In the genomic region with DNA sequence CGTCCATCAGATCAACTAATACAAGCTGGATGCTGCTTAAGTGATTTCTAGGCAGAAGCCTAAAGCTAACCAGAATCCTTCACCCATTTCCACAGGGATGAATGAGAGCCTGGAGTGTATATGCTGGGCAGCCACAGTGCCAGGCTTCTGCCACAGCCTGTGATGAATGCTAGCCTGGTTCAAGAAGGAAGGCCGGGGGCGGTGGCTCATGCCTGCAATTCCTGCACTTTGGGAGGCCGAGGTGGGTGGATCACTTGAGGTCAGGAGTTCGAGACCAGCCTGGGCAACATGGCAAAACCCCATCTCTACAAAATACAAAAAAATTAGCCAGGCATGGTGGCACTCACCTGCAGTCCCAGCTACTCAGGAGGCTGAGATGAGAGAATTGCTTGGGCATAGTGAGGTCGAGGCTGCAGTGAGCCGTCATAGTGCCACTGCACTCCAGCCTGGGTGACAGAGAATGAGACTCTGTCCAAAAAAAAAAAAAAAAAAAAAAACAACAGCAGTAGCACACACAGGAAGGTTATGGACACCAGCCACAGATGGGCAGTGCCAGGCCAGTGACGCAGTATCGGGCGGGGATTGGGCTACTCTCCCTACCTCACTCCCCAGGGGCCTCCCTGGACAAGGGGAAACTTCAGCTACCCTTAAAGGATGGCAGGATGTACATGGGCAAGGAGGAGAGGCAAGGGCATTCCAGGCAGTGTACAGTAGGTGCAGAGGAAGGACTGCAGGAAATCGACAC, we compare ENCODE assay signal across 1 cellular context.
TF ChIP-seq lines count a peak whose summit lies in the region.

No MANE protein-coding gene starts in this region.

TF ChIP-seq in liver, 16 proteins besides CTCF, POLR2A, EP300 and RAD21 (continued from another document):
- TF ChIP-seq, protein P1, sequence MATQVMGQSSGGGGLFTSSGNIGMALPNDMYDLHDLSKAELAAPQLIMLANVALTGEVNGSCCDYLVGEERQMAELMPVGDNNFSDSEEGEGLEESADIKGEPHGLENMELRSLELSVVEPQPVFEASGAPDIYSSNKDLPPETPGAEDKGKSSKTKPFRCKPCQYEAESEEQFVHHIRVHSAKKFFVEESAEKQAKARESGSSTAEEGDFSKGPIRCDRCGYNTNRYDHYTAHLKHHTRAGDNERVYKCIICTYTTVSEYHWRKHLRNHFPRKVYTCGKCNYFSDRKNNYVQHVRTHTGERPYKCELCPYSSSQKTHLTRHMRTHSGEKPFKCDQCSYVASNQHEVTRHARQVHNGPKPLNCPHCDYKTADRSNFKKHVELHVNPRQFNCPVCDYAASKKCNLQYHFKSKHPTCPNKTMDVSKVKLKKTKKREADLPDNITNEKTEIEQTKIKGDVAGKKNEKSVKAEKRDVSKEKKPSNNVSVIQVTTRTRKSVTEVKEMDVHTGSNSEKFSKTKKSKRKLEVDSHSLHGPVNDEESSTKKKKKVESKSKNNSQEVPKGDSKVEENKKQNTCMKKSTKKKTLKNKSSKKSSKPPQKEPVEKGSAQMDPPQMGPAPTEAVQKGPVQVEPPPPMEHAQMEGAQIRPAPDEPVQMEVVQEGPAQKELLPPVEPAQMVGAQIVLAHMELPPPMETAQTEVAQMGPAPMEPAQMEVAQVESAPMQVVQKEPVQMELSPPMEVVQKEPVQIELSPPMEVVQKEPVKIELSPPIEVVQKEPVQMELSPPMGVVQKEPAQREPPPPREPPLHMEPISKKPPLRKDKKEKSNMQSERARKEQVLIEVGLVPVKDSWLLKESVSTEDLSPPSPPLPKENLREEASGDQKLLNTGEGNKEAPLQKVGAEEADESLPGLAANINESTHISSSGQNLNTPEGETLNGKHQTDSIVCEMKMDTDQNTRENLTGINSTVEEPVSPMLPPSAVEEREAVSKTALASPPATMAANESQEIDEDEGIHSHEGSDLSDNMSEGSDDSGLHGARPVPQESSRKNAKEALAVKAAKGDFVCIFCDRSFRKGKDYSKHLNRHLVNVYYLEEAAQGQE (IDR thresholded peaks at IDR 0.05): no peak
- TF ChIP-seq RXRA (IDR thresholded peaks at IDR 0.05): peak in 1 of 2 donors; percentile 6
- TF ChIP-seq, protein P2, sequence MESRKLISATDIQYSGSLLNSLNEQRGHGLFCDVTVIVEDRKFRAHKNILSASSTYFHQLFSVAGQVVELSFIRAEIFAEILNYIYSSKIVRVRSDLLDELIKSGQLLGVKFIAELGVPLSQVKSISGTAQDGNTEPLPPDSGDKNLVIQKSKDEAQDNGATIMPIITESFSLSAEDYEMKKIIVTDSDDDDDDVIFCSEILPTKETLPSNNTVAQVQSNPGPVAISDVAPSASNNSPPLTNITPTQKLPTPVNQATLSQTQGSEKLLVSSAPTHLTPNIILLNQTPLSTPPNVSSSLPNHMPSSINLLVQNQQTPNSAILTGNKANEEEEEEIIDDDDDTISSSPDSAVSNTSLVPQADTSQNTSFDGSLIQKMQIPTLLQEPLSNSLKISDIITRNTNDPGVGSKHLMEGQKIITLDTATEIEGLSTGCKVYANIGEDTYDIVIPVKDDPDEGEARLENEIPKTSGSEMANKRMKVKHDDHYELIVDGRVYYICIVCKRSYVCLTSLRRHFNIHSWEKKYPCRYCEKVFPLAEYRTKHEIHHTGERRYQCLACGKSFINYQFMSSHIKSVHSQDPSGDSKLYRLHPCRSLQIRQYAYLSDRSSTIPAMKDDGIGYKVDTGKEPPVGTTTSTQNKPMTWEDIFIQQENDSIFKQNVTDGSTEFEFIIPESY (IDR thresholded peaks at IDR 0.05): no peak
- TF ChIP-seq HNF4G (IDR thresholded peaks at IDR 0.05): no peak
- TF ChIP-seq TAF1 (conservative IDR thresholded peaks at IDR 0.05): no peak
- TF ChIP-seq ATF3 (IDR thresholded peaks at IDR 0.05): peak; percentile 7
- no peak for TF ChIP-seq JUND (IDR thresholded peaks at IDR 0.05)
- no peak for TF ChIP-seq HNF4A (conservative IDR thresholded peaks at IDR 0.05)
- TF ChIP-seq FOXA2 (IDR thresholded peaks at IDR 0.05): no peak
- no peak for TF ChIP-seq NR2F2 (IDR thresholded peaks at IDR 0.05)
- TF ChIP-seq GABPA (IDR thresholded peaks at IDR 0.05 in 1 of 2, conservative IDR thresholded peaks at IDR 0.05 in 1 of 2): no peak
- TF ChIP-seq EGR1 (IDR thresholded peaks at IDR 0.05; ENCODE audit: low read depth in 2 of 2): no peak
- no peak for TF ChIP-seq FOXA1 (IDR thresholded peaks at IDR 0.05)
- peak; percentile 43 for TF ChIP-seq YY1 (IDR thresholded peaks at IDR 0.05)
